24 cellular contexts compared by ENCODE assay signal in genomic region chr4:79399076-79399475, GRCh38. TPM values are rescaled to one million over a fixed set of nuclear protein-coding genes. Genes with fewer than 3 reads are reported as not detected.
DNase-seq lines count a peak whose midpoint lies in the region; ATAC-seq and TF ChIP-seq lines count a peak whose summit lies in the region.
"Had no signal": no experiment of that assay in that cellular context is flagged by ENCODE, and none has a peak within 500 bp of the region (broad histone marks: within the 10 kb centered on the region; RNA-seq: fewer than 3 reads in every experiment).

No MANE protein-coding gene starts in this region.

- ATAC-seq in GM19324 (IDR thresholded peaks at IDR 0.05; ENCODE audit: low FRiP score, unreplicated experiment) (peak; percentile 74), HG03432 (IDR thresholded peaks at IDR 0.05; ENCODE audit: unreplicated experiment) (peak; percentile 72), left ventricle myocardium superior (no peak)
- ATAC-seq: K562, Right ventricle myocardium inferior, T-cell had no signal

- DNase-seq in GM12865 (ENCODE audit: low read depth) (peak; percentile 24), OCI-M1 (lab: John Stamatoyannopoulos, UW) (peak; percentile 21), NCI-H510A treated with DMSO at 0.1 percent for 48 hours (lab: John Stamatoyannopoulos, UW) (no peak), left ventricle myocardium superior (no peak), GM13977 (ENCODE audit: low spot score) (no peak)
- DNase-seq: Calu3, DND-41, HCEC 1CT, Kasumi-1, NCI-H1694, NCI-H2029 treated with DMSO at 0.1 percent for 48 hours, NCI-H446 treated with DMSO at 0.1 percent for 48 hours, PC-9, T-cell had no signal

- intact Hi-C loops in left ventricle myocardium superior (cut with micrococcal nuclease): no loop called here

- in situ Hi-C loops in GM13977 (cut with MboI; ENCODE audit: low pct_unique_long_range_greater_than_20kb, low sequenced_read_pairs, unreplicated experiment): no loop called here

- TF ChIP-seq CTCF in GM12865 (IDR thresholded peaks at IDR 0.05; ENCODE audit: insufficient read depth, low read depth, low read length, missing control alignments) (no peak), GM13977 (IDR thresholded peaks at IDR 0.05; ENCODE audit: extremely low read depth, insufficient read depth, missing control alignments) (no peak)

- H3K4me3 ChIP-seq in GM12865 (ENCODE audit: low read depth, low read length): no peak overlapping the region
- H3K4me3 ChIP-seq: K562, PC-9, SJCRH30 had no signal

RNA-seq across cellular contexts. Expression of gene GK2, which starts 9.0 kb away (rescaled TPM):
- total RNA-seq in left ventricle myocardium superior: not detected
- total RNA-seq: A172; Calu3; H1; K562; MCF 10A; PC-9; Right ventricle myocardium inferior; RPMI7951; SJCRH30; T-cell; T-helper 2 cell treated with Interferon-gamma antibody and Interleukin-4, amounts not matched to agents 100 ng/mL and 5 ng/mL, for 36 hours had no signal

Comparison
In these comparisons a context has a peak if more than half of its experiments do, and no peak if none do; other contexts are left out.
1. DNase-seq: peak in GM12865 (single experiment) and OCI-M1 (single experiment); none in NCI-H510A treated with DMSO at 0.1 percent for 48 hours (single experiment), left ventricle myocardium superior (single experiment) and GM13977 (single experiment).